In genomic region chr2:226773291-226773690, GRCh38 we compare ENCODE assay signal across 12 cellular contexts. TPM values are rescaled to one million over a fixed set of nuclear protein-coding genes. Genes with fewer than 3 reads are reported as not detected.
A peak's percentile ranks its signal among the peaks of the same experiment; 100 is the strongest.
DNase-seq lines count a peak whose midpoint lies in the region; ATAC-seq, FAIRE-seq and TF ChIP-seq lines count a peak whose summit lies in the region.
"Had no signal": no experiment of that assay in that cellular context is flagged by ENCODE, and none has a peak within 500 bp of the region (broad histone marks: within the 10 kb centered on the region; RNA-seq: fewer than 3 reads in every experiment).

No MANE protein-coding gene starts in this region.

- H4K20me1 ChIP-seq in astrocyte (ENCODE audit: insufficient read depth, low read length), result peaks cover 19% of the 10 kb centered on the region

- 71 to 83% (median 79%) methylated on average over 2 of the region's 2 CpGs for WGBS in spleen, 5 donors

- peak overlapping the region; percentile 26 for H3K9ac ChIP-seq in astrocyte (ENCODE audit: low read length)

- H3K27ac ChIP-seq in astrocyte (ENCODE audit: low read depth, low read length) (peak overlapping the region; percentile 29), spleen (peak overlapping the region in 5 of 8 donors; percentile 28 to 59 (median 36))
- H3K27ac ChIP-seq: HL-60, testis had no signal

- peaks cover 53% of the 10 kb centered on the region for H3K27me3 Mint-ChIP-seq in T-helper 2 cell treated with Interferon-gamma antibody and Interleukin-4, amounts not matched to agents 5 μg/mL and 100 μg/mL, for 36 hours (ENCODE audit: low read depth)
- H3K27me3 Mint-ChIP-seq in astrocyte (ENCODE audit: low read depth, unreplicated experiment), result no peaks in the 10 kb centered on the region

- H3K36me3 ChIP-seq in astrocyte (ENCODE audit: insufficient read depth, low read length) (peaks cover 19% of the 10 kb centered on the region), spleen (no peaks in the 10 kb centered on the region)

- DNase-seq in T-helper 2 cell treated with Interferon-gamma antibody and Interleukin-4, amounts not matched to agents 5 μg/mL and 100 μg/mL, for 36 hours (ENCODE audit: low spot score), result no peak
- DNase-seq in T-helper 2 cell (no peak), astrocyte (ENCODE audit: low read depth) (no peak), spleen (no peak), kidney tubule cell (ENCODE audit: low spot score) (no peak), nucleus accumbens (lab: John Stamatoyannopoulos, UW) (no peak)
- no peak for DNase-seq in stimulated activated CD4-positive, alpha-beta T cell treated with anti-CD3 and anti-CD28 coated beads, Interleukin-15, amount 100 ng/mL, for 24 hours
- DNase-seq: caudate nucleus, testis had no signal

- H3K27me3 ChIP-seq in astrocyte (ENCODE audit: insufficient read depth, low read length) (no peaks in the 10 kb centered on the region), spleen (replicated peaks in 1 of 7) (peaks cover 0 to 4% (median 0%) of the 10 kb centered on the region in 7 donors)
- H3K27me3 ChIP-seq: testis had no signal

- H3K4me2 ChIP-seq in astrocyte (ENCODE audit: low read length), result peak overlapping the region; percentile 63

- TF ChIP-seq POLR2A in spleen (IDR thresholded peaks at IDR 0.05), result no peak

- H2AFZ ChIP-seq in astrocyte (ENCODE audit: low read depth, low read length), result no peak overlapping the region

- peaks cover 94% of the 10 kb centered on the region for H3K79me2 ChIP-seq in astrocyte (ENCODE audit: insufficient read depth, low read length)

- H3K4me1 ChIP-seq in astrocyte (ENCODE audit: insufficient read depth, low read length) (peaks cover 20% of the 10 kb centered on the region), spleen (peaks cover 18 to 40% (median 23%) of the 10 kb centered on the region in 6 donors)
- H3K4me1 ChIP-seq: testis had no signal

- H3K4me3 ChIP-seq in astrocyte (ENCODE audit: insufficient read depth, low read depth, low read length) (no peak overlapping the region), spleen (no peak overlapping the region)
- H3K4me3 ChIP-seq: testis had no signal

- H3K36me3 Mint-ChIP-seq in T-helper 2 cell treated with Interferon-gamma antibody and Interleukin-4, amounts not matched to agents 5 μg/mL and 100 μg/mL, for 36 hours (ENCODE audit: low read depth), result peaks cover 11% of the 10 kb centered on the region
- H3K36me3 Mint-ChIP-seq in astrocyte (ENCODE audit: low read depth, unreplicated experiment), result peaks cover 26% of the 10 kb centered on the region

- no peak overlapping the region for H3K27ac Mint-ChIP-seq in T-helper 2 cell treated with Interferon-gamma antibody and Interleukin-4, amounts not matched to agents 5 μg/mL and 100 μg/mL, for 36 hours
- H3K27ac Mint-ChIP-seq in astrocyte (ENCODE audit: unreplicated experiment), result peak overlapping the region; percentile 3

- peaks cover 14% of the 10 kb centered on the region for H3K9me3 Mint-ChIP-seq in T-helper 2 cell treated with Interferon-gamma antibody and Interleukin-4, amounts not matched to agents 5 μg/mL and 100 μg/mL, for 36 hours
- no peaks in the 10 kb centered on the region for H3K9me3 Mint-ChIP-seq in astrocyte (ENCODE audit: unreplicated experiment)

- peak overlapping the region; percentile 33 for H3K4me3 Mint-ChIP-seq in T-helper 2 cell treated with Interferon-gamma antibody and Interleukin-4, amounts not matched to agents 5 μg/mL and 100 μg/mL, for 36 hours
- no peak overlapping the region for H3K4me3 Mint-ChIP-seq in astrocyte (ENCODE audit: unreplicated experiment)

- FAIRE-seq in astrocyte (lab: Jason Lieb, UNC), result no peak
- FAIRE-seq: A204.1 had no signal

- peaks cover 26% of the 10 kb centered on the region for H3K4me1 Mint-ChIP-seq in T-helper 2 cell treated with Interferon-gamma antibody and Interleukin-4, amounts not matched to agents 5 μg/mL and 100 μg/mL, for 36 hours (ENCODE audit: low read depth)
- H3K4me1 Mint-ChIP-seq in astrocyte (ENCODE audit: low read depth, unreplicated experiment), result peaks cover 22% of the 10 kb centered on the region

- peak; percentile 10 for ATAC-seq in HG02973 (IDR thresholded peaks at IDR 0.05; ENCODE audit: unreplicated experiment)

- peaks cover 2% of the 10 kb centered on the region for H3K9me3 ChIP-seq in astrocyte (ENCODE audit: insufficient read depth, low read depth, low read length)
- H3K9me3 ChIP-seq in spleen, result peaks cover 0 to 20% (median 11%) of the 10 kb centered on the region in 8 donors
- H3K9me3 ChIP-seq: testis had no signal

- no peak for TF ChIP-seq CTCF in astrocyte (IDR thresholded peaks at IDR 0.05; ENCODE audit: insufficient read depth, low read depth, low read length)
- TF ChIP-seq CTCF in spleen (IDR thresholded peaks at IDR 0.05 in 8 of 11, conservative IDR thresholded peaks at IDR 0.05 in 3 of 11), result no peak

- intact Hi-C loops in spleen (cut with DNase I; ENCODE audit: low total_unique reads), result no loop called here

RNA-seq across cellular contexts. Expression of gene IRS1, which starts 26.3 kb away (rescaled TPM):
- total RNA-seq in astrocyte (34.2 and 45.0 TPM in 2 replicates), spleen (10 to 100 TPM in 2 of 7 donors, 1 to 10 TPM in 5; 6.2 to 11.6 (median 9.3) TPM)
- polyA plus RNA-seq in spleen, result 1 to 10 TPM in 2 of 3 donors, under 1 TPM in 1; 0.89 to 1.5 (median 1.2) TPM
